ENCODE assay signal across 2 cellular contexts in genomic region chr4:37882665-37883296, GRCh38.
A peak's percentile ranks its signal among the peaks of the same experiment; 100 is the strongest.
TF ChIP-seq lines count a peak whose summit lies in the region.

No MANE protein-coding gene starts in this region.

TF ChIP-seq in SK-N-SH, 30 proteins besides CTCF, POLR2A, EP300 and RAD21:
- TF ChIP-seq NFIC (IDR thresholded peaks at IDR 0.05; ENCODE audit: borderline replicate concordance) (peak; percentile 40; the same call in 1 of the 2 replicates), CHD2 (IDR thresholded peaks at IDR 0.05; ENCODE audit: low read length, partially characterized antibody) (no peak)

TF ChIP-seq in SK-N-SH treated with all-trans-retinoic acid at 6 μM for 48 hours, 23 proteins besides CTCF, POLR2A, EP300 and RAD21:
- TF ChIP-seq CSDC2 (CRISPR knock-in tag; IDR thresholded peaks at IDR 0.05) (no peak), OSR1 (CRISPR knock-in tag; IDR thresholded peaks at IDR 0.05) (no peak), ZFP30 (CRISPR knock-in tag; IDR thresholded peaks at IDR 0.05) (no peak), GLIS3 (CRISPR knock-in tag; IDR thresholded peaks at IDR 0.05) (no peak), ESRRG (CRISPR knock-in tag; IDR thresholded peaks at IDR 0.05) (no peak), ARNTL (CRISPR knock-in tag; IDR thresholded peaks at IDR 0.05; ENCODE audit: borderline replicate concordance, low read depth) (no peak), SNAI2 (CRISPR knock-in tag; IDR thresholded peaks at IDR 0.05) (no peak), TSHZ2 (CRISPR knock-in tag; IDR thresholded peaks at IDR 0.05) (no peak), ISL1 (CRISPR knock-in tag; IDR thresholded peaks at IDR 0.05) (no peak), ZC3H10 (CRISPR knock-in tag; IDR thresholded peaks at IDR 0.05) (no peak), ZFP3 (CRISPR knock-in tag; IDR thresholded peaks at IDR 0.05) (no peak), CSRNP3 (CRISPR knock-in tag; IDR thresholded peaks at IDR 0.05) (no peak), PATZ1 (CRISPR knock-in tag; IDR thresholded peaks at IDR 0.05; ENCODE audit: borderline replicate concordance) (no peak), POU6F1 (CRISPR knock-in tag; IDR thresholded peaks at IDR 0.05; ENCODE audit: borderline replicate concordance, low read depth) (no peak), BACH2 (CRISPR knock-in tag; IDR thresholded peaks at IDR 0.05; ENCODE audit: borderline replicate concordance) (no peak), ZNF565 (CRISPR knock-in tag; conservative IDR thresholded peaks at IDR 0.05; ENCODE audit: low read depth) (no peak), TCF4 (CRISPR knock-in tag; IDR thresholded peaks at IDR 0.05; ENCODE audit: borderline replicate concordance) (no peak), PPARA (CRISPR knock-in tag; IDR thresholded peaks at IDR 0.05; ENCODE audit: borderline replicate concordance) (no peak), TOX (CRISPR knock-in tag; IDR thresholded peaks at IDR 0.05; ENCODE audit: borderline replicate concordance) (no peak), CREB5 (CRISPR knock-in tag; IDR thresholded peaks at IDR 0.05; ENCODE audit: low read depth) (no peak)
